1 cellular context compared by ENCODE assay signal in genomic region chr6:136226027-136226673, GRCh38.
TF ChIP-seq lines count a peak whose summit lies in the region.

No MANE protein-coding gene starts in this region.

TF ChIP-seq in HepG2, 621 proteins besides CTCF, POLR2A, EP300 and RAD21 (continued from another document and continues in another):
- TF ChIP-seq SYNCRIP (IDR thresholded peaks at IDR 0.05; ENCODE audit: insufficient read depth, low read depth, low read length) = no peak
- TF ChIP-seq AGO2 (optimal IDR thresholded peaks at IDR 0.05; ENCODE audit: low read depth, low read length) = no peak
- TF ChIP-seq SAFB2 (CRISPR knock-in tag; IDR thresholded peaks at IDR 0.05; ENCODE audit: borderline replicate concordance, low read depth) = no peak
- no peak for TF ChIP-seq ZNF674 (CRISPR knock-in tag; IDR thresholded peaks at IDR 0.05; ENCODE audit: low read depth)
- peak; percentile 24; the same call in 1 of the 2 replicates for TF ChIP-seq FOXJ3 (CRISPR knock-in tag; IDR thresholded peaks at IDR 0.05; ENCODE audit: borderline replicate concordance)
- no peak for TF ChIP-seq ZNF484 (CRISPR knock-in tag; IDR thresholded peaks at IDR 0.05; ENCODE audit: borderline replicate concordance, low read depth)
- TF ChIP-seq KDM3A (CRISPR knock-in tag; IDR thresholded peaks at IDR 0.05; ENCODE audit: low read depth) = peak; percentile 53; the same call in 1 of the 2 replicates
- no peak for TF ChIP-seq ZNF615 (CRISPR knock-in tag; IDR thresholded peaks at IDR 0.05; ENCODE audit: borderline replicate concordance)
- TF ChIP-seq CEBPG (CRISPR knock-in tag; IDR thresholded peaks at IDR 0.05) = peak; percentile 83
- TF ChIP-seq ATF2 (CRISPR knock-in tag; IDR thresholded peaks at IDR 0.05) = no peak
- no peak for TF ChIP-seq TBX3 (IDR thresholded peaks at IDR 0.05; ENCODE audit: borderline replicate concordance)
- no peak for TF ChIP-seq ZNF678 (CRISPR knock-in tag; IDR thresholded peaks at IDR 0.05)
- no peak for TF ChIP-seq ZNF589 (CRISPR knock-in tag; conservative IDR thresholded peaks at IDR 0.05)
- no peak for TF ChIP-seq EED (CRISPR knock-in tag; IDR thresholded peaks at IDR 0.05)
- no peak for TF ChIP-seq ZNF564 (CRISPR knock-in tag; IDR thresholded peaks at IDR 0.05)
- TF ChIP-seq RERE (CRISPR knock-in tag; IDR thresholded peaks at IDR 0.05; ENCODE audit: low read depth) = no peak
- 0 out of 2 replicates have a peak, but pooled peaks have one; percentile 26 for TF ChIP-seq IKZF5 (CRISPR knock-in tag; IDR thresholded peaks at IDR 0.05)
- 0 out of 2 replicates have a peak, but pooled peaks have one; percentile 41 for TF ChIP-seq THAP11 (CRISPR knock-in tag; IDR thresholded peaks at IDR 0.05)
- TF ChIP-seq SNAPC5 (CRISPR knock-in tag; IDR thresholded peaks at IDR 0.05; ENCODE audit: borderline replicate concordance) = no peak
- TF ChIP-seq ZNF788 (CRISPR knock-in tag; IDR thresholded peaks at IDR 0.05; ENCODE audit: borderline replicate concordance) = no peak
- TF ChIP-seq PBX2 (CRISPR knock-in tag; IDR thresholded peaks at IDR 0.05) = no peak
- no peak for TF ChIP-seq ZBTB40 (IDR thresholded peaks at IDR 0.05)
- TF ChIP-seq ZBTB40 (CRISPR knock-in tag; IDR thresholded peaks at IDR 0.05) = no peak
- no peak for TF ChIP-seq ZNF784 (CRISPR knock-in tag; IDR thresholded peaks at IDR 0.05; ENCODE audit: borderline replicate concordance)
